In genomic region chr13:113446488-113446854, GRCh38 we compare ENCODE assay signal across 20 cellular contexts. TPM values are rescaled to one million over a fixed set of nuclear protein-coding genes. Genes with fewer than 3 reads are reported as not detected.
DNase-seq lines count a peak whose midpoint lies in the region; ATAC-seq and TF ChIP-seq lines count a peak whose summit lies in the region.
"Had no signal": no experiment of that assay in that cellular context is flagged by ENCODE, and none has a peak within 500 bp of the region (broad histone marks: within the 10 kb centered on the region; RNA-seq: fewer than 3 reads in every experiment).

No MANE protein-coding gene starts in this region.

- H3K36me3 ChIP-seq in BLaER1 (no peaks in the 10 kb centered on the region), OCI-LY1 (ENCODE audit: insufficient read depth, low read length) (peaks cover 20% of the 10 kb centered on the region), stomach (peaks cover 0 to 23% (median 0%) of the 10 kb centered on the region in 4 donors)

- no peak for TF ChIP-seq POLR2A in stomach (IDR thresholded peaks at IDR 0.05)

- H3K27ac ChIP-seq in BLaER1, result peak overlapping the region; percentile 78
- peak overlapping the region; percentile 98 for H3K27ac ChIP-seq in OCI-LY1 (ENCODE audit: low read depth, low read length, poor library complexity, severe bottlenecking)
- H3K27ac ChIP-seq in stomach, result no peak overlapping the region
- H3K27ac ChIP-seq: A549 had no signal

- peaks cover 25% of the 10 kb centered on the region for H3K4me1 Mint-ChIP-seq in memory B cell
- H3K4me1 Mint-ChIP-seq: CD14-positive monocyte had no signal

- no peak overlapping the region for H3K4me3 ChIP-seq in BLaER1
- peak overlapping the region; percentile 7 for H3K4me3 ChIP-seq in OCI-LY1 (ENCODE audit: low read depth, low read length, poor library complexity, severe bottlenecking)
- H3K4me3 ChIP-seq in stomach, result no peak overlapping the region
- H3K4me3 ChIP-seq: A549 had no signal

- ATAC-seq in GM18519 (IDR thresholded peaks at IDR 0.05; ENCODE audit: low FRiP score, unreplicated experiment), result peak; percentile 15
- peak; percentile 14 for ATAC-seq in memory B cell (ENCODE audit: low read depth)
- ATAC-seq in HG02678 (IDR thresholded peaks at IDR 0.05; ENCODE audit: unreplicated experiment), result no peak
- ATAC-seq in GM21528 (IDR thresholded peaks at IDR 0.05; ENCODE audit: low FRiP score, unreplicated experiment), result no peak
- ATAC-seq: A549, Panc1, Right ventricle myocardium inferior had no signal

- no peaks in the 10 kb centered on the region for H3K9me3 ChIP-seq in BLaER1
- H3K9me3 ChIP-seq in OCI-LY1 (ENCODE audit: low read length), result peaks cover 12% of the 10 kb centered on the region
- H3K9me3 ChIP-seq in stomach, result no peaks in the 10 kb centered on the region
- H3K9me3 ChIP-seq: A549, SK-N-SH had no signal

- no peak for DNase-seq in memory B cell (ENCODE audit: low spot score in 2 of 2)
- no peak for DNase-seq in RPMI8226
- no peak for DNase-seq in stomach
- DNase-seq: KBM-7, NCI-H1048, NCI-H1436 treated with DMSO at 0.1 percent for 48 hours, NCI-H2081 treated with DMSO at 0.1 percent for 48 hours, NCI-H510A, NCI-H82, SK-N-SH, T-helper 1 cell had no signal

- peak overlapping the region; percentile 78 for H3K4me2 ChIP-seq in BLaER1
- peak overlapping the region; percentile 50 for H3K4me2 ChIP-seq in OCI-LY1 (ENCODE audit: low read length)
- H3K4me2 ChIP-seq: A549, SK-N-SH had no signal

- intact Hi-C loops in stomach (cut with DNase I; ENCODE audit: low total_unique reads), result no loop called here

- H4K20me1 ChIP-seq in BLaER1, result no peaks in the 10 kb centered on the region
- no peaks in the 10 kb centered on the region for H4K20me1 ChIP-seq in OCI-LY1 (ENCODE audit: insufficient read depth, low read length)

- H3K4me3 Mint-ChIP-seq in memory B cell, result peak overlapping the region; percentile 41
- H3K4me3 Mint-ChIP-seq: CD14-positive monocyte had no signal

- H3K4me1 ChIP-seq in BLaER1 (peaks cover 80% of the 10 kb centered on the region), OCI-LY1 (ENCODE audit: insufficient read depth, low read length, severe bottlenecking) (peaks cover 56% of the 10 kb centered on the region), stomach (peaks cover 11 to 32% (median 31%) of the 10 kb centered on the region in 4 donors)

- no peak overlapping the region for H2AFZ ChIP-seq in OCI-LY1 (ENCODE audit: low read length)

- no peak overlapping the region for H3K27ac Mint-ChIP-seq in memory B cell

- no peak for TF ChIP-seq EP300 in stomach (IDR thresholded peaks at IDR 0.05)

- H3K36me3 Mint-ChIP-seq in memory B cell, result peaks cover 2% of the 10 kb centered on the region

- H3K9me2 ChIP-seq in OCI-LY1 (ENCODE audit: low read depth, low read length), result no peaks in the 10 kb centered on the region
- H3K9me2 ChIP-seq: SK-N-SH had no signal

- H3K79me2 ChIP-seq in OCI-LY1 (ENCODE audit: insufficient read depth, low read length), result no peaks in the 10 kb centered on the region

- TF ChIP-seq CTCF in OCI-LY1 (IDR thresholded peaks at IDR 0.05; ENCODE audit: low read length), result no peak
- no peak for TF ChIP-seq CTCF in stomach (IDR thresholded peaks at IDR 0.05)

- 80 to 92% (median 87%) methylated on average over 5 to 9 of the region's 9 CpGs for WGBS in stomach, 5 donors

- peaks cover 5% of the 10 kb centered on the region for H3K9me3 Mint-ChIP-seq in memory B cell

- H3F3A ChIP-seq in OCI-LY1 (ENCODE audit: insufficient read depth, low read length), result no peaks in the 10 kb centered on the region; the same call in 1 of the 2 replicates

- H3K27me3 ChIP-seq in BLaER1 (no peaks in the 10 kb centered on the region), OCI-LY1 (ENCODE audit: insufficient read depth, low read length) (no peaks in the 10 kb centered on the region), stomach (no peaks in the 10 kb centered on the region)

- H3K9ac ChIP-seq in BLaER1 (no peak overlapping the region), OCI-LY1 (ENCODE audit: low read length) (peak overlapping the region; percentile 51)
- H3K9ac ChIP-seq: SK-N-SH had no signal

- no peaks in the 10 kb centered on the region for H3K27me3 Mint-ChIP-seq in memory B cell

RNA-seq across cellular contexts. Expression of gene ADPRHL1, which starts 6.8 kb away (rescaled TPM):
- total RNA-seq in stomach, result 1 to 10 TPM; 1.7 to 6.7 (median 2.4) TPM
- polyA plus RNA-seq in stomach, result 1 to 10 TPM; 2.2 to 5.5 (median 4.1) TPM

RNA-seq across cellular contexts. Expression of gene DCUN1D2, which starts 44.0 kb away (rescaled TPM):
- total RNA-seq in stomach, result 10 to 100 TPM; 13.9 to 43.0 (median 31.5) TPM
- 1 to 10 TPM; 7.3 to 8.1 (median 7.5) TPM for polyA plus RNA-seq in stomach

Comparison
In these comparisons a context has a peak if more than half of its experiments do, and no peak if none do; other contexts are left out.
1. H3K27ac ChIP-seq: peak in BLaER1 (single experiment) and OCI-LY1 (single experiment); none in stomach (0 of 5).
2. ATAC-seq: peak in GM18519 (single experiment) and memory B cell (single experiment); none in HG02678 (single experiment) and GM21528 (single experiment).